10 cellular contexts compared by ENCODE assay signal in the genomic region with DNA sequence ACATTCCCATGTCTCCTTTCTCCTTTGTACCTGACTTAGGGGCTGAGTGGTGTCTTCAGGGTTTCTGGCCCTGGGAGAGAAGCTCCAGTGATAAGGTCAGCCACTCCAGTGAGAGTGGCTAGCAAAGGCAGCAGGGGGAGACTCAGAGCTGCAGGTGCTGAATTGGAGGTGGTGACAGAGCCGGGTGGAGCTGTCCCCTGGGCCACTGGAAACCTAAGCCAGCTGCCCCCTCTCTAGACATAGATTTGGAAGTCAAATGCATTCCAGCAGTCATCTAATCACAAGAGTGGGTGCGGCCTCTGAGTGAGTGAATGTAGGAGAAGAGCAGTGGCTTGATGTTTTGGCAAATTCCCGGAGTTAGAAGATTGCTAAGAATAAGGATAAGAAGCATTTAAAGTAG. TPM values are rescaled to one million over a fixed set of nuclear protein-coding genes. Genes with fewer than 3 reads are reported as not detected.
DNase-seq lines count a peak whose midpoint lies in the region; ATAC-seq and TF ChIP-seq lines count a peak whose summit lies in the region.
"Had no signal": no experiment of that assay in that cellular context is flagged by ENCODE, and none has a peak within 500 bp of the region (broad histone marks: within the 10 kb centered on the region; RNA-seq: fewer than 3 reads in every experiment).

No MANE protein-coding gene starts in this region.

- TF ChIP-seq POLR2A in sigmoid colon (IDR thresholded peaks at IDR 0.05): no peak

- no peak for TF ChIP-seq EP300 in sigmoid colon (IDR thresholded peaks at IDR 0.05)

- ATAC-seq in CD4-positive, alpha-beta T cell (ENCODE audit: poor library complexity): no peak

- H3K9me3 ChIP-seq in HUES48 (ENCODE audit: control insufficient read depth, insufficient read depth, low read length) (no peaks in the 10 kb centered on the region), sigmoid colon (no peaks in the 10 kb centered on the region)
- H3K9me3 ChIP-seq in CD4-positive, alpha-beta T cell (ENCODE audit: control insufficient read depth, low read length): no peaks in the 10 kb centered on the region

- no peaks in the 10 kb centered on the region for H3K9me3 Mint-ChIP-seq in chondrocyte (ENCODE audit: low read depth)
- no peaks in the 10 kb centered on the region for H3K9me3 Mint-ChIP-seq in nephron progenitor cell
- H3K9me3 Mint-ChIP-seq in CD4-positive, alpha-beta T cell: no peaks in the 10 kb centered on the region
- H3K9me3 Mint-ChIP-seq: dendritic cell treated with granulocyte-macrophage colony-stimulating factor and Interleukin-4, amounts not matched to agents 40 ng/mL and 50 ng/mL, for 4 days had no signal

- no peak overlapping the region for H3K27ac Mint-ChIP-seq in chondrocyte (ENCODE audit: unreplicated experiment)
- H3K27ac Mint-ChIP-seq in nephron progenitor cell: peak overlapping the region; percentile 39
- no peak overlapping the region for H3K27ac Mint-ChIP-seq in CD4-positive, alpha-beta T cell
- H3K27ac Mint-ChIP-seq: dendritic cell treated with granulocyte-macrophage colony-stimulating factor and Interleukin-4, amounts not matched to agents 40 ng/mL and 50 ng/mL, for 4 days had no signal

- H3K4me3 ChIP-seq in HUES48 (ENCODE audit: low read depth, low read length): no peak overlapping the region
- H3K4me3 ChIP-seq in sigmoid colon: no peak overlapping the region

- POLR2A ChIA-PET in CD4-positive, alpha-beta T cell (lab: Charles Lee): no interaction called here

- DNase-seq in chondrocyte (ENCODE audit: low spot score) (no peak), nephron progenitor cell (peak; percentile 26), dedifferentiated amniotic fluid mesenchymal stem cell (ENCODE audit: extremely low spot score) (no peak), sigmoid colon (no peak)
- DNase-seq in stimulated activated CD4-positive, alpha-beta T cell treated with anti-CD3 and anti-CD28 coated beads, Interleukin-2, amount 100 ng/mL, for 48 hours: no peak
- no peak for DNase-seq in CD4-positive, alpha-beta T cell
- DNase-seq: retina had no signal

- CTCF ChIA-PET in CD4-positive, alpha-beta T cell (lab: Charles Lee): no interaction called here

- H3K36me3 ChIP-seq in HUES48 (ENCODE audit: control insufficient read depth, insufficient read depth, low read length): no peaks in the 10 kb centered on the region
- no peaks in the 10 kb centered on the region for H3K36me3 ChIP-seq in sigmoid colon

- WGBS in sigmoid colon, 2 donors: 38 to 66% methylated on average over 3 of the region's 3 CpGs

- H3K4me1 Mint-ChIP-seq in chondrocyte (ENCODE audit: low read depth) (peaks cover 49% of the 10 kb centered on the region), nephron progenitor cell (peaks cover 84% of the 10 kb centered on the region)
- peaks cover 27% of the 10 kb centered on the region for H3K4me1 Mint-ChIP-seq in CD4-positive, alpha-beta T cell (ENCODE audit: low read depth)

- H3K27ac ChIP-seq in HUES48 (ENCODE audit: low read depth, low read length) (peak overlapping the region; percentile 32), sigmoid colon (peak overlapping the region in 1 of 4 donors; percentile 61)
- H3K27ac ChIP-seq in CD4-positive, alpha-beta T cell (ENCODE audit: low read depth, low read length): no peak overlapping the region

- H3K27me3 ChIP-seq in HUES48 (ENCODE audit: control insufficient read depth, insufficient read depth, low read length) (no peaks in the 10 kb centered on the region), sigmoid colon (no peaks in the 10 kb centered on the region)
- H3K27me3 ChIP-seq in CD4-positive, alpha-beta T cell (ENCODE audit: control insufficient read depth, insufficient read depth, low read length): no peaks in the 10 kb centered on the region

- H3K27me3 Mint-ChIP-seq in chondrocyte (ENCODE audit: low read depth) (no peaks in the 10 kb centered on the region), nephron progenitor cell (ENCODE audit: low read depth, poor library complexity) (peaks cover 7% of the 10 kb centered on the region)
- H3K27me3 Mint-ChIP-seq in CD4-positive, alpha-beta T cell: no peaks in the 10 kb centered on the region

- H3K4me3 Mint-ChIP-seq in chondrocyte (ENCODE audit: unreplicated experiment): no peak overlapping the region
- peak overlapping the region; percentile 0 for H3K4me3 Mint-ChIP-seq in nephron progenitor cell
- H3K4me3 Mint-ChIP-seq in CD4-positive, alpha-beta T cell: no peak overlapping the region
- H3K4me3 Mint-ChIP-seq: dendritic cell treated with granulocyte-macrophage colony-stimulating factor and Interleukin-4, amounts not matched to agents 40 ng/mL and 50 ng/mL, for 4 days had no signal

- no peak overlapping the region for H3K9ac ChIP-seq in HUES48 (ENCODE audit: low read depth, low read length)

- peak; percentile 30 for TF ChIP-seq CTCF in GM12873 (IDR thresholded peaks at IDR 0.05; ENCODE audit: insufficient read depth, low read depth, low read length, missing control alignments)
- TF ChIP-seq CTCF in chondrocyte (IDR thresholded peaks at IDR 0.05): peak; percentile 36
- TF ChIP-seq CTCF in nephron progenitor cell (IDR thresholded peaks at IDR 0.05): peak; percentile 7
- TF ChIP-seq CTCF in CD4-positive, alpha-beta T cell (IDR thresholded peaks at IDR 0.05): no peak
- TF ChIP-seq CTCF in sigmoid colon (IDR thresholded peaks at IDR 0.05): no peak

- H3K36me3 Mint-ChIP-seq in chondrocyte (ENCODE audit: low read depth) (no peaks in the 10 kb centered on the region), nephron progenitor cell (ENCODE audit: low read depth) (peaks cover 27% of the 10 kb centered on the region)
- H3K36me3 Mint-ChIP-seq in CD4-positive, alpha-beta T cell (ENCODE audit: low read depth): no peaks in the 10 kb centered on the region

- H3K4me1 ChIP-seq in HUES48 (ENCODE audit: control insufficient read depth, insufficient read depth, low read length): peaks cover 21% of the 10 kb centered on the region
- peaks cover 0 to 39% (median 33%) of the 10 kb centered on the region in 4 donors for H3K4me1 ChIP-seq in sigmoid colon

- intact Hi-C loops in CD4-positive, alpha-beta T cell (cut with DNase I, micrococcal nuclease): no loop called here
- intact Hi-C loops in sigmoid colon (cut with DNase I): no loop called here

RNA-seq across cellular contexts. Expression of a gene that starts 28.5 kb away (rescaled TPM):
- total RNA-seq in chondrocyte (18.2 to 25.8 TPM (median 19.1 TPM) in 3 replicates), sigmoid colon (10 to 100 TPM; 31.6 to 51.7 (median 34.7) TPM)
- 1 to 10 TPM; 1.9 to 3.4 TPM for total RNA-seq in CD4-positive, alpha-beta T cell
- polyA plus RNA-seq in sigmoid colon: 10 to 100 TPM; 19.8 to 26.8 (median 25.5) TPM

Comparison
In these comparisons a context has a peak if more than half of its experiments do, and no peak if none do; other contexts are left out.
1. CTCF ChIP-seq: peak in GM12873 (single experiment), chondrocyte (single experiment) and nephron progenitor cell (single experiment); none in CD4-positive, alpha-beta T cell (single experiment) and sigmoid colon (0 of 4).